In genomic region chr22:46116491-46116958, GRCh38 we compare ENCODE assay signal across 8 cellular contexts. TPM values are rescaled to one million over a fixed set of nuclear protein-coding genes. Genes with fewer than 3 reads are reported as not detected.
DNase-seq lines count a peak whose midpoint lies in the region; ATAC-seq and TF ChIP-seq lines count a peak whose summit lies in the region.

No MANE protein-coding gene starts in this region.

- TF ChIP-seq CTCF in GM12874 (IDR thresholded peaks at IDR 0.05; ENCODE audit: insufficient read depth, low read depth, low read length): peak; percentile 89
- TF ChIP-seq CTCF in tibial artery (IDR thresholded peaks at IDR 0.05): peak; percentile 92 to 95

- intact Hi-C loops in Right ventricle myocardium inferior (cut with DNase I): loop anchor here (1.0 kb wide), 2 partner anchors 110 to 121 kb away; no protein-coding TSS in a partner anchor
- intact Hi-C loops in posterior cingulate gyrus (cut with DNase I): loop anchor here (1.0 kb wide), 2 partner anchors 110 to 121 kb away; no protein-coding TSS in a partner anchor
- intact Hi-C loops in tibial artery (cut with DNase I; ENCODE audit: low total_unique reads): loop anchor here (1.0 kb wide), 1 partner anchor 110 kb away; no protein-coding TSS in a partner anchor

- peaks cover 0 to 26% (median 17%) of the 10 kb centered on the region in 3 donors for H3K36me3 ChIP-seq in tibial artery

- peaks cover 0 to 65% (median 48%) of the 10 kb centered on the region in 4 donors for H3K4me1 ChIP-seq in tibial artery

- no peaks in the 10 kb centered on the region for H3K9me3 ChIP-seq in tibial artery

- H3K27me3 ChIP-seq in tibial artery: no peaks in the 10 kb centered on the region

- ATAC-seq in Right ventricle myocardium inferior (peak; percentile 80), HG03045 (IDR thresholded peaks at IDR 0.05; ENCODE audit: unreplicated experiment) (no peak)

- DNase-seq in Kasumi-1 (lab: John Stamatoyannopoulos, UW): peak; percentile 72
- DNase-seq in SW480 (ENCODE audit: low spot score): peak; percentile 77
- DNase-seq in activated naive CD8-positive, alpha-beta T cell treated with anti-CD3 and anti-CD28 coated beads, Interleukin-2, amount 50 U/mL, for 16 hours (ENCODE audit: low read depth, low spot score): peak; percentile 64
- DNase-seq in Right ventricle myocardium inferior (ENCODE audit: missing footprints): peak; percentile 96
- DNase-seq in posterior cingulate gyrus: peak; percentile 84 to 98 (median 95)
- DNase-seq in tibial artery: peak; percentile 94 to 97

- peak overlapping the region; percentile 75 to 78 for H3K27ac ChIP-seq in tibial artery

- no peak overlapping the region for H3K4me3 ChIP-seq in tibial artery

RNA-seq across cellular contexts. Expression of gene PPARA, which starts 33.8 kb away (rescaled TPM):
- 70.5 TPM for total RNA-seq in Right ventricle myocardium inferior
